8 cellular contexts compared by ENCODE assay signal in genomic region chrX:24619647-24620046, GRCh38. TPM values are rescaled to one million over a fixed set of nuclear protein-coding genes. Genes with fewer than 3 reads are reported as not detected.
A peak's percentile ranks its signal among the peaks of the same experiment; 100 is the strongest.
DNase-seq lines count a peak whose midpoint lies in the region; ATAC-seq and TF ChIP-seq lines count a peak whose summit lies in the region.
"Had no signal": no experiment of that assay in that cellular context is flagged by ENCODE, and none has a peak within 500 bp of the region (broad histone marks: within the 10 kb centered on the region; RNA-seq: fewer than 3 reads in every experiment).

No MANE protein-coding gene starts in this region.

- H3K9me3 Mint-ChIP-seq in CD4-positive, alpha-beta T cell: no peaks in the 10 kb centered on the region
- H3K9me3 Mint-ChIP-seq: T-helper 2 cell treated with Interferon-gamma antibody and Interleukin-4, amounts not matched to agents 5 μg/mL and 100 μg/mL, for 36 hours had no signal

- H3K9me3 ChIP-seq in CD4-positive, alpha-beta T cell (ENCODE audit: control insufficient read depth, low read length): no peaks in the 10 kb centered on the region

- H3K27me3 ChIP-seq in CD4-positive, alpha-beta T cell (ENCODE audit: control insufficient read depth, insufficient read depth, low read length): no peaks in the 10 kb centered on the region

- no peak for TF ChIP-seq CTCF in CD4-positive, alpha-beta T cell (IDR thresholded peaks at IDR 0.05)

- H3K27ac Mint-ChIP-seq in CD4-positive, alpha-beta T cell: no peak overlapping the region
- H3K27ac Mint-ChIP-seq: T-helper 2 cell treated with Interferon-gamma antibody and Interleukin-4, amounts not matched to agents 5 μg/mL and 100 μg/mL, for 36 hours had no signal

- DNase-seq in EH (ENCODE audit: low read depth) (peak; percentile 59), NCI-H2107 (lab: John Stamatoyannopoulos, UW) (peak; percentile 89), caudate nucleus (lab: John Stamatoyannopoulos, UW) (peak in 25 of 61 donors; percentile 0 to 16 (median 1)), posterior cingulate gyrus (peak in 6 of 10 donors; percentile 3 to 85 (median 18)), kidney glomerular epithelial cell (lab: John Stamatoyannopoulos, UW) (no peak)
- DNase-seq in activated CD4-positive, CD25-positive, alpha-beta regulatory T cell (lab: John Stamatoyannopoulos, UW): no peak
- no peak for DNase-seq in CD4-positive, alpha-beta T cell

- no peak overlapping the region for H3K4me3 Mint-ChIP-seq in CD4-positive, alpha-beta T cell
- H3K4me3 Mint-ChIP-seq: T-helper 2 cell treated with Interferon-gamma antibody and Interleukin-4, amounts not matched to agents 5 μg/mL and 100 μg/mL, for 36 hours had no signal

- H3K4me1 Mint-ChIP-seq in CD4-positive, alpha-beta T cell (ENCODE audit: low read depth): no peaks in the 10 kb centered on the region

- peak overlapping the region; percentile 39 for H3K27ac ChIP-seq in caudate nucleus (ENCODE audit: low read depth, low read length)
- no peak overlapping the region for H3K27ac ChIP-seq in CD4-positive, alpha-beta T cell (ENCODE audit: low read depth, low read length)

- no peaks in the 10 kb centered on the region for H3K36me3 Mint-ChIP-seq in CD4-positive, alpha-beta T cell (ENCODE audit: low read depth)

- CTCF ChIA-PET in CD4-positive, alpha-beta T cell (lab: Charles Lee): no interaction called here

- intact Hi-C loops in posterior cingulate gyrus (cut with DNase I): no loop called here
- intact Hi-C loops in CD4-positive, alpha-beta T cell (cut with DNase I, micrococcal nuclease): no loop called here

- no peaks in the 10 kb centered on the region for H3K27me3 Mint-ChIP-seq in CD4-positive, alpha-beta T cell

- ATAC-seq in CD4-positive, alpha-beta T cell (ENCODE audit: poor library complexity): no peak

- POLR2A ChIA-PET in CD4-positive, alpha-beta T cell (lab: Charles Lee): no interaction called here

RNA-seq across cellular contexts. Expression of gene PCYT1B, which starts 27.5 kb away (rescaled TPM):
- total RNA-seq in CD4-positive, alpha-beta T cell: not detected

Comparison
In these comparisons a context has a peak if more than half of its experiments do, and no peak if none do; other contexts are left out.
1. DNase-seq: peak in EH (single experiment), NCI-H2107 (single experiment) and posterior cingulate gyrus (6 of 10); none in kidney glomerular epithelial cell (single experiment), activated CD4-positive, CD25-positive, alpha-beta regulatory T cell (0 of 4) and CD4-positive, alpha-beta T cell (0 of 10).